In the genomic region with DNA sequence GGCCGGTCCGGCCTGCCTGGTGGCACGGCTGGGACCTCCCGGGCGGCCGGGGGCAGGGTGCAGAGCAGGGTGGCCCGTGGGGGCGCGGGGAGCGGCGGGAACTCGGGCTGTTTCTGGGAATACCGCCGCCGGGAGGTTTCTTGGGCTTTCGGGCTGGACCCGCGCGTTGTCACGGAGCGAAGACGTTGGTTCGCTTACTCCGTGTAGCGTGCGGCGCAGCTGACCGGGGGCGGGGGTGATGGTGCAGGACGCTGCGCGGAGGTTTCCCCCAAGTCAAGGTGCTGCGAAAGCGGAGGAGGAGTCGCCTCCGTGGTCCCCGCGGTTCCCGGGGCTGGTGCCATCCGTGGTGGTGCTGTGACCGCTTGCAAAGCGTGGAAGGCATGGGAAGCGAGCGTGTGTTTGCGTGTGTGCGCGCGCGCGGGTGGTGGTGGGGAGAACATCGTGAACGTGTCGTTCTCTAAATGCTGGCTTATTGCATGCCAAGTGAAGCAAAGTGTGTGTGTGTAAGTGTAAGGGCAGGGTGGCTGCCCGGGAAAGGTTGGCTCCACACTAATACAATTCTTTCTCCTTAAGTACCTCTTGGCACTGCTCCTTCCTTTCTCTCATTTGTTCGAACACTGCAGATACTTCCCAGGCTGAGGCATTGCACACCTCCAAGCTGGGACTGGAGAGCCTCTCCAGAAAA, we compare ENCODE assay signal across 11 cellular contexts. TPM values are rescaled to one million over a fixed set of nuclear protein-coding genes. Genes with fewer than 3 reads are reported as not detected.
DNase-seq lines count a peak whose midpoint lies in the region; ATAC-seq and TF ChIP-seq lines count a peak whose summit lies in the region.
"Had no signal": no experiment of that assay in that cellular context is flagged by ENCODE, and none has a peak within 500 bp of the region (broad histone marks: within the 10 kb centered on the region; RNA-seq: fewer than 3 reads in every experiment).

No MANE protein-coding gene starts in this region.

- no peaks in the 10 kb centered on the region for H3K9me3 ChIP-seq in parathyroid adenoma (ENCODE audit: control insufficient read depth, low read length)

- peak overlapping the region; percentile 91 for H3K4me3 Mint-ChIP-seq in glutamatergic neuron (ENCODE audit: unreplicated experiment)
- H3K4me3 Mint-ChIP-seq in activated T-helper 17 cell treated with anti-CD3 and anti-CD28 coated beads, Interleukin-2, amount 50 U/mL, for 72 hours, result no peak overlapping the region

- H3K4me2 ChIP-seq in parathyroid adenoma (ENCODE audit: low read length), result peak overlapping the region; percentile 47

- no peaks in the 10 kb centered on the region for H3K36me3 ChIP-seq in parathyroid adenoma (ENCODE audit: control insufficient read depth, insufficient read depth, low read length)

- H3K9ac ChIP-seq in parathyroid adenoma, result no peak overlapping the region

- no peak for ATAC-seq in GM21576 (IDR thresholded peaks at IDR 0.05; ENCODE audit: unreplicated experiment)
- ATAC-seq in activated T-helper 17 cell treated with anti-CD3 and anti-CD28 coated beads, Interleukin-2, amount 50 U/mL, for 72 hours (replicated peaks), result no peak
- no peak for ATAC-seq in HG03196 (IDR thresholded peaks at IDR 0.05; ENCODE audit: unreplicated experiment)
- no peak for ATAC-seq in GM19324 (IDR thresholded peaks at IDR 0.05; ENCODE audit: low FRiP score, unreplicated experiment)

- H3K79me2 ChIP-seq in parathyroid adenoma, result no peaks in the 10 kb centered on the region

- peak overlapping the region; percentile 66 for H3K27ac Mint-ChIP-seq in glutamatergic neuron (ENCODE audit: unreplicated experiment)
- no peak overlapping the region for H3K27ac Mint-ChIP-seq in activated T-helper 17 cell treated with anti-CD3 and anti-CD28 coated beads, Interleukin-2, amount 50 U/mL, for 72 hours

- peaks cover 13% of the 10 kb centered on the region for H3K27me3 Mint-ChIP-seq in glutamatergic neuron (ENCODE audit: unreplicated experiment)
- H3K27me3 Mint-ChIP-seq in activated T-helper 17 cell treated with anti-CD3 and anti-CD28 coated beads, Interleukin-2, amount 50 U/mL, for 72 hours, result peaks cover 36% of the 10 kb centered on the region

- no peaks in the 10 kb centered on the region for H3K27me3 ChIP-seq in parathyroid adenoma (ENCODE audit: control insufficient read depth, insufficient read depth, low read length)

- no peak overlapping the region for H3K27ac ChIP-seq in parathyroid adenoma

- peaks cover 13% of the 10 kb centered on the region for H3K4me1 Mint-ChIP-seq in glutamatergic neuron (ENCODE audit: low read depth, unreplicated experiment)
- H3K4me1 Mint-ChIP-seq in activated T-helper 17 cell treated with anti-CD3 and anti-CD28 coated beads, Interleukin-2, amount 50 U/mL, for 72 hours, result peaks cover 5% of the 10 kb centered on the region

- no peak overlapping the region for H2AFZ ChIP-seq in parathyroid adenoma

- TF ChIP-seq CTCF in glutamatergic neuron (IDR thresholded peaks at IDR 0.05; ENCODE audit: partially characterized antibody, unreplicated experiment), result no peak
- TF ChIP-seq CTCF in parathyroid adenoma (IDR thresholded peaks at IDR 0.05), result no peak

- H3K4me1 ChIP-seq in parathyroid adenoma, result no peaks in the 10 kb centered on the region

- H3K36me3 Mint-ChIP-seq in glutamatergic neuron (ENCODE audit: unreplicated experiment), result peaks cover 5% of the 10 kb centered on the region
- H3K36me3 Mint-ChIP-seq in activated T-helper 17 cell treated with anti-CD3 and anti-CD28 coated beads, Interleukin-2, amount 50 U/mL, for 72 hours (ENCODE audit: low read depth), result no peaks in the 10 kb centered on the region

- peaks cover 10% of the 10 kb centered on the region for H3K9me3 Mint-ChIP-seq in glutamatergic neuron (ENCODE audit: unreplicated experiment)
- H3K9me3 Mint-ChIP-seq in activated T-helper 17 cell treated with anti-CD3 and anti-CD28 coated beads, Interleukin-2, amount 50 U/mL, for 72 hours, result no peaks in the 10 kb centered on the region

- no peak overlapping the region for H3K4me3 ChIP-seq in parathyroid adenoma (ENCODE audit: low read depth, low read length)

- peak; percentile 37 for DNase-seq in DMS53 treated with DMSO at 0.1 percent for 48 hours (lab: John Stamatoyannopoulos, UW; ENCODE audit: unreplicated experiment)
- peak; percentile 60 for DNase-seq in NCI-H345 treated with DMSO at 0.1 percent for 48 hours (lab: John Stamatoyannopoulos, UW; ENCODE audit: unreplicated experiment)
- DNase-seq in glutamatergic neuron, result peak; percentile 57

RNA-seq across cellular contexts. Expression of gene RYR2, which starts 1.1 kb away (rescaled TPM):
- 47.0 TPM for total RNA-seq in glutamatergic neuron (ENCODE audit: unreplicated experiment)
- total RNA-seq in activated T-helper 17 cell treated with anti-CD3 and anti-CD28 coated beads, Interleukin-2, amount 50 U/mL, for 72 hours, result under 1 TPM; 0.15 to 0.26 TPM

RNA-seq across cellular contexts. Expression of gene MT1HL1, which starts 38.8 kb away (rescaled TPM):
- not detected for total RNA-seq in glutamatergic neuron (ENCODE audit: unreplicated experiment)
- total RNA-seq in activated T-helper 17 cell treated with anti-CD3 and anti-CD28 coated beads, Interleukin-2, amount 50 U/mL, for 72 hours, result not detected
- total RNA-seq: LHCN-M2; posterior vena cava; T-helper 2 cell treated with Interferon-gamma antibody and Interleukin-4, amounts not matched to agents 100 ng/mL and 5 ng/mL, for 36 hours had no signal

Comparison
In these comparisons a context has a peak if more than half of its experiments do, and no peak if none do; other contexts are left out.
1. RNA of gene RYR2, which starts 1.1 kb away (total RNA-seq): 47.0 TPM in glutamatergic neuron (single experiment); 0.15 to 0.26 TPM in activated T-helper 17 cell treated with anti-CD3 and anti-CD28 coated beads, Interleukin-2, amount 50 U/mL, for 72 hours; every median in the first group is over 10 times any median in the second.
2. Peak in every context shown above with its lines, with median percentiles within 50 percentile points of each other: DNase-seq.